In genomic region chr9:113395000-113395861, GRCh38 we compare ENCODE assay signal across 1 cellular context.
TF ChIP-seq lines count a peak whose summit lies in the region.

No MANE protein-coding gene starts in this region.

TF ChIP-seq in HepG2, 621 proteins besides CTCF, POLR2A, EP300 and RAD21 (continued from another document and continues in another):
- TF ChIP-seq HNF1A (IDR thresholded peaks at IDR 0.05; ENCODE audit: low read depth) (peak; percentile 79), HNF1A (CRISPR knock-in tag; IDR thresholded peaks at IDR 0.05; ENCODE audit: borderline replicate concordance) (peak; percentile 72; the same call in 1 of the 2 replicates), CREBL2 (CRISPR knock-in tag; IDR thresholded peaks at IDR 0.05; ENCODE audit: borderline replicate concordance) (no peak), NCOA2 (CRISPR knock-in tag; IDR thresholded peaks at IDR 0.05) (peak; percentile 90), HNF4A (CRISPR knock-in tag; IDR thresholded peaks at IDR 0.05) (peak; percentile 98), IKZF4 (CRISPR knock-in tag; IDR thresholded peaks at IDR 0.05; ENCODE audit: borderline replicate concordance, low read depth, not compliant biosample characterization) (no peak), ZBTB46 (CRISPR knock-in tag; IDR thresholded peaks at IDR 0.05; ENCODE audit: borderline replicate concordance) (no peak), ZBTB43 (CRISPR knock-in tag; conservative IDR thresholded peaks at IDR 0.05) (0 out of 2 replicates have a peak, but pooled peaks have one; percentile 67), ZNF607 (CRISPR knock-in tag; IDR thresholded peaks at IDR 0.05; ENCODE audit: borderline replicate concordance) (no peak), CENPT (CRISPR knock-in tag; IDR thresholded peaks at IDR 0.05; ENCODE audit: low read depth) (no peak), ZBTB14 (CRISPR knock-in tag; IDR thresholded peaks at IDR 0.05) (no peak), ZNF44 (CRISPR knock-in tag; IDR thresholded peaks at IDR 0.05) (no peak), IRF9 (CRISPR knock-in tag; IDR thresholded peaks at IDR 0.05; ENCODE audit: borderline replicate concordance) (no peak), ZNF839 (CRISPR knock-in tag; IDR thresholded peaks at IDR 0.05; ENCODE audit: borderline replicate concordance) (no peak), CBFB (CRISPR knock-in tag; IDR thresholded peaks at IDR 0.05) (no peak), ZNF354B (CRISPR knock-in tag; IDR thresholded peaks at IDR 0.05) (no peak), RBAK (CRISPR knock-in tag; IDR thresholded peaks at IDR 0.05) (no peak), POLR2AphosphoS2 (IDR thresholded peaks at IDR 0.05; ENCODE audit: low read depth, low read length) (no peak), TRIM24 (CRISPR knock-in tag; IDR thresholded peaks at IDR 0.05) (no peak), ZBTB26 (CRISPR knock-in tag; IDR thresholded peaks at IDR 0.05; ENCODE audit: borderline replicate concordance) (peak; percentile 54; the same call in 1 of the 2 replicates), RNF219 (CRISPR knock-in tag; IDR thresholded peaks at IDR 0.05) (no peak), ATAD3A (CRISPR knock-in tag; IDR thresholded peaks at IDR 0.05) (no peak), LBX2 (CRISPR knock-in tag; IDR thresholded peaks at IDR 0.05; ENCODE audit: borderline replicate concordance) (no peak), LRRFIP1 (CRISPR knock-in tag; conservative IDR thresholded peaks at IDR 0.05) (no peak), ZNF138 (CRISPR knock-in tag; IDR thresholded peaks at IDR 0.05; ENCODE audit: low read depth) (no peak), KLF11 (CRISPR knock-in tag; IDR thresholded peaks at IDR 0.05) (no peak), ZNF781 (CRISPR knock-in tag; IDR thresholded peaks at IDR 0.05; ENCODE audit: borderline replicate concordance, not compliant biosample characterization) (peak; percentile 24), GTF3A (CRISPR knock-in tag; conservative IDR thresholded peaks at IDR 0.05) (no peak), PHF21A (CRISPR knock-in tag; IDR thresholded peaks at IDR 0.05) (peak; percentile 92), MYNN (CRISPR knock-in tag; IDR thresholded peaks at IDR 0.05; ENCODE audit: low read depth) (no peak), TBX2 (CRISPR knock-in tag; IDR thresholded peaks at IDR 0.05; ENCODE audit: borderline replicate concordance) (peak; percentile 68; the same call in 1 of the 2 replicates), ZNF614 (CRISPR knock-in tag; IDR thresholded peaks at IDR 0.05; ENCODE audit: borderline replicate concordance) (peak; percentile 79; the same call in 1 of the 2 replicates), ZNF567 (CRISPR knock-in tag; IDR thresholded peaks at IDR 0.05; ENCODE audit: borderline replicate concordance) (no peak), REL (CRISPR knock-in tag; conservative IDR thresholded peaks at IDR 0.05) (no peak; the same call in 1 of the 2 replicates), ISX (CRISPR knock-in tag; conservative IDR thresholded peaks at IDR 0.05) (no peak), ARID3A (IDR thresholded peaks at IDR 0.05; ENCODE audit: low read depth, low read length) (0 out of 2 replicates have a peak, but pooled peaks have one; percentile 31), HNRNPL (IDR thresholded peaks at IDR 0.05; ENCODE audit: low read depth, low read length) (no peak), EZH2 (conservative IDR thresholded peaks at IDR 0.05; ENCODE audit: low read depth, low read length) (no peak), PRDM4 (CRISPR knock-in tag; IDR thresholded peaks at IDR 0.05; ENCODE audit: borderline replicate concordance) (no peak)
